11 cellular contexts compared by ENCODE assay signal in the genomic region with DNA sequence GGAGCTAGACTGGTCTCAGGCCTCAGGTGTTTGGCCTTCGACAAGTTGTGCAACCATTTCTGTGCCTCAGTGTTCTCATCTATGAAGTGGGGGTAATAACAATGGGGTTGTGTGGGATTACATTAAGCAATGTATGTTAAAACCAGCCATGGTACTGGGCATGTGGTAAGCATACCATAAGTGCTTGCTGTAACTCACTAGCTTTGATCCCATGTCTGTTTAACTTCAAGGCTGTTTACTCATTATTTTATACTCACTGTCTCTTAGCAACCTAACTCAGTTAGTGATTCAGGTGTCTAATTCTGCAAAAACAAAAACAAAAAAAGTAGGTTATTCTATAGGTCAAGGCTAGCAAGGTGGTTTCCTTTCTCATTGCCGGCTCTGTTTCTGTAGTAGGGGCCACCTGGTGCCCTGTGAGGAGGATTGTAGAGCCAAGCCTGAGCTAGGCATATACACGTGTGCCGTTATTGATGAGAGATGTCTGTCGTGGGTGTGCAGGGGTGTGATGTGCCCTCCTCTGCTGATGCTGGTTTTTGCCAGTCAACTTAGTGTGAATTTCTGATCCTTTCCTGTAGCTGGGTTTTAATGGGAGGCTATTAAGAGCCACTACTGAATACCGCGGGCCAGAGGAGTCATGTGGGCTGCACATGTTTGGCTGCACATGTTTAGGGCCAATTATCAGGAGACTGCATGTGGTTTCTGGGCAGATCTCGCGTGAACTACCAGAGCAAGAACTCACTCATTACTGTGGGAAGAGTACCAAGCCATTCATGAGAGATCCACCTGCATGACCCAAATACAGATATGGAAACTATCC. TPM values are rescaled to one million over a fixed set of nuclear protein-coding genes. Genes with fewer than 3 reads are reported as not detected.
DNase-seq lines count a peak whose midpoint lies in the region; ATAC-seq and TF ChIP-seq lines count a peak whose summit lies in the region.
"Had no signal": no experiment of that assay in that cellular context is flagged by ENCODE, and none has a peak within 500 bp of the region (broad histone marks: within the 10 kb centered on the region; RNA-seq: fewer than 3 reads in every experiment).

No MANE protein-coding gene starts in this region.

- no peaks in the 10 kb centered on the region for H3K27me3 ChIP-seq in SU-DHL-6 (ENCODE audit: low read length)
- H3K27me3 ChIP-seq in foreskin keratinocyte, result no peaks in the 10 kb centered on the region
- H3K27me3 ChIP-seq: pancreas had no signal

- no peak for DNase-seq in activated CD4-positive, CD25-positive, alpha-beta regulatory T cell treated with anti-CD3 and anti-CD28 coated beads, Interleukin-2, amount 50 U/mL, for 72 hours
- DNase-seq in foreskin keratinocyte (peak in 1 of 2 donors; percentile 23), NCI-H2227 treated with DMSO at 0.1 percent for 48 hours (lab: John Stamatoyannopoulos, UW) (no peak)
- no peak for DNase-seq in stimulated activated naive CD8-positive, alpha-beta T cell treated with anti-CD3 and anti-CD28 coated beads, Interleukin-15, Interleukin-2, amounts not matched to agents 100 U/mL and 50 U/mL, for 24 hours
- DNase-seq: kidney, NCI-H1436, pancreas had no signal

- no peak overlapping the region for H2AFZ ChIP-seq in SU-DHL-6 (ENCODE audit: low read depth, low read length, severe bottlenecking)

- no peaks in the 10 kb centered on the region for H3K9me2 ChIP-seq in SU-DHL-6 (replicated peaks; ENCODE audit: insufficient read depth, low read length)

- no peaks in the 10 kb centered on the region for H3K4me1 ChIP-seq in foreskin keratinocyte

- H4K20me1 ChIP-seq in SU-DHL-6 (ENCODE audit: low read depth, low read length), result no peaks in the 10 kb centered on the region; the same call in 1 of the 2 replicates

- H3K36me3 ChIP-seq in SU-DHL-6 (ENCODE audit: low read length), result no peaks in the 10 kb centered on the region
- H3K36me3 ChIP-seq: pancreas had no signal

- H3K9ac ChIP-seq in SU-DHL-6 (ENCODE audit: low read length), result no peak overlapping the region

- TF ChIP-seq CTCF in SU-DHL-6 (IDR thresholded peaks at IDR 0.05; ENCODE audit: insufficient read depth, low read length, poor library complexity, severe bottlenecking) (no peak), foreskin keratinocyte (conservative IDR thresholded peaks at IDR 0.05) (no peak)

- H3K27ac ChIP-seq in SU-DHL-6 (ENCODE audit: low read depth, low read length) (peak overlapping the region; percentile 24), foreskin keratinocyte (no peak overlapping the region)

- peaks cover 3% of the 10 kb centered on the region; the same call in 1 of the 2 replicates for H3F3A ChIP-seq in SU-DHL-6 (ENCODE audit: insufficient read depth)

- no peak overlapping the region for H3K4me3 ChIP-seq in SU-DHL-6 (ENCODE audit: insufficient read depth, low read length, poor library complexity, severe bottlenecking)
- H3K4me3 ChIP-seq: pancreas had no signal

- peaks cover 100% of the 10 kb centered on the region for H3K79me2 ChIP-seq in SU-DHL-6 (ENCODE audit: insufficient read depth, low read length)

- H3K9me3 ChIP-seq in SU-DHL-6 (ENCODE audit: insufficient read depth, low read length), result no peaks in the 10 kb centered on the region
- H3K9me3 ChIP-seq: pancreas had no signal

- H3K4me2 ChIP-seq in SU-DHL-6 (ENCODE audit: low read depth, low read length, poor library complexity, severe bottlenecking), result no peak overlapping the region

- ATAC-seq in activated CD4-positive, CD25-positive, alpha-beta regulatory T cell treated with anti-CD3 and anti-CD28 coated beads, Interleukin-2, amount 50 U/mL, for 24 hours, result peak; percentile 73 to 83
- peak; percentile 67 for ATAC-seq in foreskin keratinocyte
- ATAC-seq in stimulated activated naive CD8-positive, alpha-beta T cell treated with anti-CD3 and anti-CD28 coated beads, Interleukin-15, Interleukin-2, amounts not matched to agents 100 U/mL and 50 U/mL, for 24 hours, result peak; percentile 45
- ATAC-seq in HG03025 (IDR thresholded peaks at IDR 0.05; ENCODE audit: low FRiP score, unreplicated experiment), result no peak
- ATAC-seq in HG03571 (IDR thresholded peaks at IDR 0.05; ENCODE audit: unreplicated experiment), result no peak

RNA-seq across cellular contexts. Expression of a gene that starts 56.2 kb away (rescaled TPM):
- 2.2 and 2.4 TPM in 2 replicates for total RNA-seq in foreskin keratinocyte
- 1.2 and 1.3 TPM in 2 replicates for polyA plus RNA-seq in foreskin keratinocyte

Comparison
In these comparisons a context has a peak if more than half of its experiments do, and no peak if none do; other contexts are left out.
1. ATAC-seq: peak in activated CD4-positive, CD25-positive, alpha-beta regulatory T cell treated with anti-CD3 and anti-CD28 coated beads, Interleukin-2, amount 50 U/mL, for 24 hours (2 of 2), foreskin keratinocyte (single experiment) and stimulated activated naive CD8-positive, alpha-beta T cell treated with anti-CD3 and anti-CD28 coated beads, Interleukin-15, Interleukin-2, amounts not matched to agents 100 U/mL and 50 U/mL, for 24 hours (single experiment); none in HG03025 (single experiment) and HG03571 (single experiment).